In the genomic region with DNA sequence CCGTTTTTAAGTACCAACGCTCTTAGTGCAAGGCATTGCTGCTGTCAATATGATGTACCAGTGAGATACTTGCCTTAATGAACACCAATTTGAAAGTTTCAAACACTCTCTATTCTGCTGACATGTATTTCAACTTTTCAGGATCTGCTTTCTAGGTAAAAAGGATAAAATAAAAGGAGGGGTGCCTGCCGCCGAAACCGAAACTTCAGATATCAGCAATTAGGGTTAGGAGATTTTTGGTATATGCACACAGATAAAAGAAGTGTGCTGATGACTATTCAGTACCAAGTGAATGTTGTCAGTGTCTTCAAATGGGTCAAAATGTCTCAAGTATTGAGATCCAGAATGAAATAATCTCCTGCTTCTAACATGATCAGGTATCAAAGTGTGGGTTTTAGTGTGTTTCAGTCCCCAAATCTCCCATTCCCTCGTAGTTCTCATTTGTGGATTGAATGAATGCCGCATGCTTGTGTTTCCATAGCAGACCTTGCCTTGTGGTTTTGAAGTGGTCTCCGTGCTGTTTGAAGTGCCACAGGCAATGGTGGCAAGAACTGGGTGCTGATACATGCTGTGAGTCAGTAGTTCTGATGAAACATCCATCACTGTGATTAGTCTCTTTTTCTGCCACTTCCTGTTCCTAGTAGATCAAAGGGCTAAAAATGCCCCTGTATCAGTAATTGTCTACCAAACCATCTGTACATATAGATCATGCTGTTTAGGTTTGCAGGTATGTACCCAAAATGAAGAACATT, we compare ENCODE assay signal across 9 cellular contexts. TPM values are rescaled to one million over a fixed set of nuclear protein-coding genes. Genes with fewer than 3 reads are reported as not detected.
DNase-seq lines count a peak whose midpoint lies in the region; ATAC-seq and TF ChIP-seq lines count a peak whose summit lies in the region.
"Had no signal": no experiment of that assay in that cellular context is flagged by ENCODE, and none has a peak within 500 bp of the region (broad histone marks: within the 10 kb centered on the region; RNA-seq: fewer than 3 reads in every experiment).

No MANE protein-coding gene starts in this region.

- H3K9ac ChIP-seq in endodermal cell (ENCODE audit: extremely low read depth, low read length, poor library complexity, severe bottlenecking) = no peak overlapping the region

- no peak for TF ChIP-seq CTCF in CD4-positive, alpha-beta T cell (IDR thresholded peaks at IDR 0.05)
- TF ChIP-seq CTCF in lower lobe of right lung (IDR thresholded peaks at IDR 0.05) (no peak), mucosa of descending colon (IDR thresholded peaks at IDR 0.05) (no peak), endodermal cell (conservative IDR thresholded peaks at IDR 0.05) (no peak)

- H3K27ac ChIP-seq in CD4-positive, alpha-beta T cell (ENCODE audit: low read depth, low read length) = no peak overlapping the region
- H3K27ac ChIP-seq in lower lobe of right lung (no peak overlapping the region), endodermal cell (ENCODE audit: low read depth, low read length) (no peak overlapping the region)
- H3K27ac ChIP-seq: thoracic aorta had no signal

- ATAC-seq in CD4-positive, alpha-beta T cell (ENCODE audit: poor library complexity) = peak; percentile 86
- ATAC-seq in activated CD8-positive, alpha-beta memory T cell treated with anti-CD3 and anti-CD28 coated beads, Interleukin-2, amount 10 ng/mL, durations not matched to agents 7 days and 5 days = peak; percentile 94
- peak; percentile 65 to 71 for ATAC-seq in lower lobe of right lung
- ATAC-seq in mucosa of descending colon = no peak

- peaks cover 18% of the 10 kb centered on the region for H3K4me1 Mint-ChIP-seq in CD4-positive, alpha-beta T cell (ENCODE audit: low read depth)
- H3K4me1 Mint-ChIP-seq in activated CD8-positive, alpha-beta memory T cell treated with anti-CD3 and anti-CD28 coated beads, Interleukin-2, amount 10 ng/mL, durations not matched to agents 7 days and 5 days = peaks cover 17% of the 10 kb centered on the region
- H3K4me1 Mint-ChIP-seq in endodermal cell = no peaks in the 10 kb centered on the region

- H3K27me3 Mint-ChIP-seq in CD4-positive, alpha-beta T cell = no peaks in the 10 kb centered on the region
- H3K27me3 Mint-ChIP-seq in activated CD8-positive, alpha-beta memory T cell treated with anti-CD3 and anti-CD28 coated beads, Interleukin-2, amount 10 ng/mL, durations not matched to agents 7 days and 5 days = peaks cover 2% of the 10 kb centered on the region
- H3K27me3 Mint-ChIP-seq in endodermal cell (ENCODE audit: insufficient read depth) = peaks cover 13% of the 10 kb centered on the region

- POLR2A ChIA-PET in CD4-positive, alpha-beta T cell (lab: Charles Lee) = no interaction called here

- peak in 5 of 10 experiments; percentile 15 to 32 (median 20) for DNase-seq in CD4-positive, alpha-beta T cell
- peak; percentile 26 for DNase-seq in NOMO-1 treated with dmso at 0.1 percent for 144 hours (lab: John Stamatoyannopoulos, UW; ENCODE audit: unreplicated experiment)
- peak; percentile 71 for DNase-seq in activated CD8-positive, alpha-beta memory T cell treated with anti-CD3 and anti-CD28 coated beads, Interleukin-2, amount 10 ng/mL, durations not matched to agents 7 days and 5 days
- no peak for DNase-seq in lower lobe of right lung
- DNase-seq in mucosa of descending colon = no peak
- DNase-seq in C1 segment of cervical spinal cord (lab: John Stamatoyannopoulos, UW) = no peak
- DNase-seq in retina = no peak
- no peak for DNase-seq in endodermal cell

- peak overlapping the region; percentile 34 for H3K4me3 Mint-ChIP-seq in CD4-positive, alpha-beta T cell
- peak overlapping the region; percentile 0 for H3K4me3 Mint-ChIP-seq in activated CD8-positive, alpha-beta memory T cell treated with anti-CD3 and anti-CD28 coated beads, Interleukin-2, amount 10 ng/mL, durations not matched to agents 7 days and 5 days
- no peak overlapping the region for H3K4me3 Mint-ChIP-seq in endodermal cell

- H3K4me1 ChIP-seq in lower lobe of right lung (no peaks in the 10 kb centered on the region), mucosa of descending colon (ENCODE audit: low read depth) (no peaks in the 10 kb centered on the region), endodermal cell (ENCODE audit: control insufficient read depth, insufficient read depth, low read length) (no peaks in the 10 kb centered on the region)

- H3K4me3 ChIP-seq in lower lobe of right lung (no peak overlapping the region), mucosa of descending colon (no peak overlapping the region), endodermal cell (ENCODE audit: low read length) (no peak overlapping the region)
- H3K4me3 ChIP-seq: thoracic aorta had no signal

- CTCF ChIA-PET in CD4-positive, alpha-beta T cell (lab: Charles Lee) = interaction anchor here (1.2 kb wide), 1 partner anchor 71 kb away, joined by 3 read pairs; no protein-coding TSS in a partner anchor
- CTCF ChIA-PET in activated CD8-positive, alpha-beta memory T cell treated with anti-CD3 and anti-CD28 coated beads, Interleukin-2, amount 10 ng/mL, durations not matched to agents 7 days and 5 days (lab: Charles Lee) = interaction anchor here (1.1 to 1.4 kb wide), 2 partner anchors 26 to 41 kb away, joined by 4 read pairs; no protein-coding TSS in a partner anchor

- no peaks in the 10 kb centered on the region for H3K36me3 Mint-ChIP-seq in CD4-positive, alpha-beta T cell (ENCODE audit: low read depth)
- no peaks in the 10 kb centered on the region for H3K36me3 Mint-ChIP-seq in activated CD8-positive, alpha-beta memory T cell treated with anti-CD3 and anti-CD28 coated beads, Interleukin-2, amount 10 ng/mL, durations not matched to agents 7 days and 5 days
- H3K36me3 Mint-ChIP-seq in endodermal cell (ENCODE audit: low read depth) = no peaks in the 10 kb centered on the region

- no peak overlapping the region for H3K27ac Mint-ChIP-seq in CD4-positive, alpha-beta T cell
- H3K27ac Mint-ChIP-seq in activated CD8-positive, alpha-beta memory T cell treated with anti-CD3 and anti-CD28 coated beads, Interleukin-2, amount 10 ng/mL, durations not matched to agents 7 days and 5 days = peak overlapping the region; percentile 55
- no peak overlapping the region for H3K27ac Mint-ChIP-seq in endodermal cell

- H3K9me3 ChIP-seq in CD4-positive, alpha-beta T cell (ENCODE audit: control insufficient read depth, low read length) = no peaks in the 10 kb centered on the region
- no peaks in the 10 kb centered on the region for H3K9me3 ChIP-seq in lower lobe of right lung
- H3K9me3 ChIP-seq in mucosa of descending colon = no peaks in the 10 kb centered on the region
- no peaks in the 10 kb centered on the region for H3K9me3 ChIP-seq in endodermal cell (ENCODE audit: control insufficient read depth, low read length)
- H3K9me3 ChIP-seq: thoracic aorta had no signal

- H3K36me3 ChIP-seq in lower lobe of right lung (no peaks in the 10 kb centered on the region), mucosa of descending colon (ENCODE audit: low read depth) (no peaks in the 10 kb centered on the region), endodermal cell (ENCODE audit: control insufficient read depth, insufficient read depth, low read length) (no peaks in the 10 kb centered on the region)
- H3K36me3 ChIP-seq: thoracic aorta had no signal

- no peaks in the 10 kb centered on the region for H3K27me3 ChIP-seq in CD4-positive, alpha-beta T cell (ENCODE audit: control insufficient read depth, insufficient read depth, low read length)
- no peaks in the 10 kb centered on the region for H3K27me3 ChIP-seq in lower lobe of right lung (ENCODE audit: low read depth)
- no peaks in the 10 kb centered on the region for H3K27me3 ChIP-seq in endodermal cell (ENCODE audit: control insufficient read depth, insufficient read depth, low read length, poor library complexity, severe bottlenecking)

- intact Hi-C loops in CD4-positive, alpha-beta T cell (cut with DNase I, micrococcal nuclease) = no loop called here
- intact Hi-C loops in lower lobe of right lung (cut with DNase I) = no loop called here
- intact Hi-C loops in mucosa of descending colon (cut with DNase I, micrococcal nuclease) = no loop called here

- 91 to 95% methylated on average over 8 of the region's 8 CpGs for WGBS in endodermal cell (ENCODE audit: insufficient coverage in 1 of 2, insufficient read length in 1 of 2), 2 experiments

- no peaks in the 10 kb centered on the region for H3K9me3 Mint-ChIP-seq in CD4-positive, alpha-beta T cell
- H3K9me3 Mint-ChIP-seq in activated CD8-positive, alpha-beta memory T cell treated with anti-CD3 and anti-CD28 coated beads, Interleukin-2, amount 10 ng/mL, durations not matched to agents 7 days and 5 days (ENCODE audit: low read depth) = no peaks in the 10 kb centered on the region
- peaks cover 2% of the 10 kb centered on the region for H3K9me3 Mint-ChIP-seq in endodermal cell

RNA-seq across cellular contexts. Expression of gene CHST14, which starts 22.5 kb away (rescaled TPM):
- total RNA-seq in CD4-positive, alpha-beta T cell = 1 to 10 TPM; 4.6 to 5.1 TPM
- 10 to 100 TPM; 12.3 to 12.6 TPM for total RNA-seq in activated CD8-positive, alpha-beta memory T cell treated with anti-CD3 and anti-CD28 coated beads, Interleukin-2, amount 10 ng/mL, durations not matched to agents 7 days and 5 days
- 15.9 TPM for total RNA-seq in lower lobe of right lung
- total RNA-seq in mucosa of descending colon = 10 to 100 TPM in 1 of 3 donors, 1 to 10 TPM in 2; 3.5 to 10.5 (median 4.8) TPM
- 10 to 100 TPM; 33.7 to 43.0 TPM for total RNA-seq in endodermal cell
- 28.5 TPM for polyA plus RNA-seq in endodermal cell (2013, experiment 1 of 2)
- 27.1 TPM for polyA plus RNA-seq in endodermal cell (2013, experiment 2 of 2)

RNA-seq across cellular contexts. Expression of gene BAHD1, which starts 52.5 kb away (rescaled TPM):
- 10 to 100 TPM; 20.3 to 21.5 TPM for total RNA-seq in CD4-positive, alpha-beta T cell
- total RNA-seq in activated CD8-positive, alpha-beta memory T cell treated with anti-CD3 and anti-CD28 coated beads, Interleukin-2, amount 10 ng/mL, durations not matched to agents 7 days and 5 days = 10 to 100 TPM; 24.1 to 25.6 TPM
- total RNA-seq in lower lobe of right lung (23.9 TPM), mucosa of descending colon (10 to 100 TPM; 26.9 to 32.2 (median 31.1) TPM), endodermal cell (10 to 100 TPM; 23.5 to 30.1 TPM)
- 20.3 TPM for polyA plus RNA-seq in endodermal cell (2013, experiment 1 of 2)
- polyA plus RNA-seq in endodermal cell (2013, experiment 2 of 2) = 20.1 TPM

Comparison
In these comparisons a context has a peak if more than half of its experiments do, and no peak if none do; other contexts are left out.
1. DNase-seq: peak in NOMO-1 treated with dmso at 0.1 percent for 144 hours (single experiment) and activated CD8-positive, alpha-beta memory T cell treated with anti-CD3 and anti-CD28 coated beads, Interleukin-2, amount 10 ng/mL, durations not matched to agents 7 days and 5 days (single experiment); none in lower lobe of right lung (single experiment), mucosa of descending colon (0 of 3), C1 segment of cervical spinal cord (0 of 14), retina (single experiment) and endodermal cell (single experiment).